Comparison of ENCODE assay signal across 1 cellular context in genomic region chr7:138001529-138002095, GRCh38.
TF ChIP-seq lines count a peak whose summit lies in the region.

A gene with protein sequence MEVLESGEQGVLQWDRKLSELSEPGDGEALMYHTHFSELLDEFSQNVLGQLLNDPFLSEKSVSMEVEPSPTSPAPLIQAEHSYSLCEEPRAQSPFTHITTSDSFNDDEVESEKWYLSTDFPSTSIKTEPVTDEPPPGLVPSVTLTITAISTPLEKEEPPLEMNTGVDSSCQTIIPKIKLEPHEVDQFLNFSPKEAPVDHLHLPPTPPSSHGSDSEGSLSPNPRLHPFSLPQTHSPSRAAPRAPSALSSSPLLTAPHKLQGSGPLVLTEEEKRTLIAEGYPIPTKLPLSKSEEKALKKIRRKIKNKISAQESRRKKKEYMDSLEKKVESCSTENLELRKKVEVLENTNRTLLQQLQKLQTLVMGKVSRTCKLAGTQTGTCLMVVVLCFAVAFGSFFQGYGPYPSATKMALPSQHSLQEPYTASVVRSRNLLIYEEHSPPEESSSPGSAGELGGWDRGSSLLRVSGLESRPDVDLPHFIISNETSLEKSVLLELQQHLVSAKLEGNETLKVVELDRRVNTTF (minus strand): TSS chr7:138002086. CDS start chr7:138001705, 381 bp downstream.

TF ChIP-seq in K562, 482 proteins besides CTCF, POLR2A, EP300 and RAD21 (continued from another document and continues in another):
- TF ChIP-seq, protein P1, sequence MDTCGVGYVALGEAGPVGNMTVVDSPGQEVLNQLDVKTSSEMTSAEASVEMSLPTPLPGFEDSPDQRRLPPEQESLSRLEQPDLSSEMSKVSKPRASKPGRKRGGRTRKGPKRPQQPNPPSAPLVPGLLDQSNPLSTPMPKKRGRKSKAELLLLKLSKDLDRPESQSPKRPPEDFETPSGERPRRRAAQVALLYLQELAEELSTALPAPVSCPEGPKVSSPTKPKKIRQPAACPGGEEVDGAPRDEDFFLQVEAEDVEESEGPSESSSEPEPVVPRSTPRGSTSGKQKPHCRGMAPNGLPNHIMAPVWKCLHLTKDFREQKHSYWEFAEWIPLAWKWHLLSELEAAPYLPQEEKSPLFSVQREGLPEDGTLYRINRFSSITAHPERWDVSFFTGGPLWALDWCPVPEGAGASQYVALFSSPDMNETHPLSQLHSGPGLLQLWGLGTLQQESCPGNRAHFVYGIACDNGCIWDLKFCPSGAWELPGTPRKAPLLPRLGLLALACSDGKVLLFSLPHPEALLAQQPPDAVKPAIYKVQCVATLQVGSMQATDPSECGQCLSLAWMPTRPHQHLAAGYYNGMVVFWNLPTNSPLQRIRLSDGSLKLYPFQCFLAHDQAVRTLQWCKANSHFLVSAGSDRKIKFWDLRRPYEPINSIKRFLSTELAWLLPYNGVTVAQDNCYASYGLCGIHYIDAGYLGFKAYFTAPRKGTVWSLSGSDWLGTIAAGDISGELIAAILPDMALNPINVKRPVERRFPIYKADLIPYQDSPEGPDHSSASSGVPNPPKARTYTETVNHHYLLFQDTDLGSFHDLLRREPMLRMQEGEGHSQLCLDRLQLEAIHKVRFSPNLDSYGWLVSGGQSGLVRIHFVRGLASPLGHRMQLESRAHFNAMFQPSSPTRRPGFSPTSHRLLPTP (IDR thresholded peaks at IDR 0.05; ENCODE audit: borderline replicate concordance, extremely low read depth, insufficient read length): no peak
- peak; percentile 6 to 79; a peak in 3 of 4 replicates for TF ChIP-seq MNT (conservative IDR thresholded peaks at IDR 0.05)
- TF ChIP-seq ZBTB33 (CRISPR knock-in tag; IDR thresholded peaks at IDR 0.05): peak; percentile 22; the same call in 1 of the 2 replicates
- TF ChIP-seq KDM4B (IDR thresholded peaks at IDR 0.05; ENCODE audit: borderline replicate concordance in 2 of 2, low read depth in 1 of 2): 0 out of 4 replicates have a peak, but pooled peaks of 1 of the 2 experiments have one; percentile 48
- no peak for TF ChIP-seq TRIM25 (IDR thresholded peaks at IDR 0.05; ENCODE audit: borderline replicate concordance)
- 0 out of 2 replicates have a peak, but pooled peaks have one; percentile 65 for TF ChIP-seq E2F3 (CRISPR knock-in tag; IDR thresholded peaks at IDR 0.05)
- TF ChIP-seq ZNF583 (CRISPR knock-in tag; IDR thresholded peaks at IDR 0.05): peak; percentile 72; the same call in 1 of the 2 replicates
- peak; percentile 60 for TF ChIP-seq TBP (optimal IDR thresholded peaks at IDR 0.05; ENCODE audit: low read depth, low read length)
- TF ChIP-seq MXI1 (IDR thresholded peaks at IDR 0.05; ENCODE audit: low read depth, low read length): peak; percentile 50; the same call in 1 of the 2 replicates
- TF ChIP-seq FOXO4 (CRISPR knock-in tag; IDR thresholded peaks at IDR 0.05): no peak
- TF ChIP-seq HMGN3 (IDR thresholded peaks at IDR 0.05; ENCODE audit: borderline replicate concordance, extremely low read depth, insufficient read length, low read depth, low read length): peak; percentile 65
- TF ChIP-seq ZBTB9 (CRISPR knock-in tag; IDR thresholded peaks at IDR 0.05): 0 out of 2 replicates have a peak, but pooled peaks have one; percentile 69
- TF ChIP-seq POLR3A (IDR thresholded peaks at IDR 0.05; ENCODE audit: borderline replicate concordance, extremely low read depth, insufficient read depth, insufficient read length): no peak
- no peak; the same call in 1 of the 2 replicates for TF ChIP-seq DNMT1 (IDR thresholded peaks at IDR 0.05)
- TF ChIP-seq RNF2 (IDR thresholded peaks at IDR 0.05): peak; percentile 26; the same call in 1 of the 2 replicates
- TF ChIP-seq NR1H2 (CRISPR knock-in tag; IDR thresholded peaks at IDR 0.05): peak; percentile 61; the same call in 1 of the 2 replicates
- peak; percentile 32; the same call in 1 of the 2 replicates for TF ChIP-seq CEBPG (CRISPR knock-in tag; IDR thresholded peaks at IDR 0.05)
- no peak for TF ChIP-seq CEBPG (tag; conservative IDR thresholded peaks at IDR 0.05 in 1 of 2, IDR thresholded peaks at IDR 0.05 in 1 of 2)
- TF ChIP-seq, protein P2, sequence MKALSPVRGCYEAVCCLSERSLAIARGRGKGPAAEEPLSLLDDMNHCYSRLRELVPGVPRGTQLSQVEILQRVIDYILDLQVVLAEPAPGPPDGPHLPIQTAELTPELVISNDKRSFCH (CRISPR knock-in tag; IDR thresholded peaks at IDR 0.05): no peak
- TF ChIP-seq, protein P2 (tag; IDR thresholded peaks at IDR 0.05): peak; percentile 82
- 0 out of 2 replicates have a peak, but pooled peaks have one; percentile 24 for TF ChIP-seq MTF1 (CRISPR knock-in tag; IDR thresholded peaks at IDR 0.05; ENCODE audit: borderline replicate concordance)
- TF ChIP-seq, protein P3, sequence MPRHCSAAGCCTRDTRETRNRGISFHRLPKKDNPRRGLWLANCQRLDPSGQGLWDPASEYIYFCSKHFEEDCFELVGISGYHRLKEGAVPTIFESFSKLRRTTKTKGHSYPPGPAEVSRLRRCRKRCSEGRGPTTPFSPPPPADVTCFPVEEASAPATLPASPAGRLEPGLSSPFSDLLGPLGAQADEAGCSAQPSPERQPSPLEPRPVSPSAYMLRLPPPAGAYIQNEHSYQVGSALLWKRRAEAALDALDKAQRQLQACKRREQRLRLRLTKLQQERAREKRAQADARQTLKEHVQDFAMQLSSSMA (CRISPR knock-in tag; IDR thresholded peaks at IDR 0.05): no peak
- TF ChIP-seq SMARCA5 (IDR thresholded peaks at IDR 0.05): peak; percentile 49; the same call in 1 of the 2 replicates
- TF ChIP-seq FOXK1 (CRISPR knock-in tag; IDR thresholded peaks at IDR 0.05; ENCODE audit: borderline replicate concordance): peak; percentile 91; the same call in 1 of the 2 replicates
- TF ChIP-seq CTBP1 (IDR thresholded peaks at IDR 0.05; ENCODE audit: borderline replicate concordance): peak; percentile 83
- 0 out of 4 replicates have a peak, but pooled peaks of 1 of the 2 experiments have one; percentile 4 for TF ChIP-seq KDM1A (IDR thresholded peaks at IDR 0.05)
- peak; percentile 75 for TF ChIP-seq E2F1 (CRISPR knock-in tag; IDR thresholded peaks at IDR 0.05)
- 0 out of 2 replicates have a peak, but pooled peaks have one; percentile 59 for TF ChIP-seq CBFB (CRISPR knock-in tag; IDR thresholded peaks at IDR 0.05)
- no peak for TF ChIP-seq MEF2A (IDR thresholded peaks at IDR 0.05; ENCODE audit: control insufficient read depth, low read depth, low read length)
- TF ChIP-seq HCFC1 (IDR thresholded peaks at IDR 0.05; ENCODE audit: low read depth, low read length): 0 out of 2 replicates have a peak, but pooled peaks have one; percentile 5
- TF ChIP-seq HDAC1 (IDR thresholded peaks at IDR 0.05): peak in 1 of 2 experiments; percentile 96; a peak in 2 of 4 replicates
- TF ChIP-seq KDM2B (CRISPR knock-in tag; IDR thresholded peaks at IDR 0.05): peak; percentile 81
- no peak for TF ChIP-seq ETV6 (IDR thresholded peaks at IDR 0.05; ENCODE audit: borderline replicate concordance in 1 of 2, low read depth in 2 of 2, low read length in 1 of 2)
- TF ChIP-seq ETV6 (CRISPR knock-in tag; IDR thresholded peaks at IDR 0.05; ENCODE audit: borderline replicate concordance): peak; percentile 58; the same call in 1 of the 2 replicates
- TF ChIP-seq YY1 (IDR thresholded peaks at IDR 0.05; ENCODE audit: borderline replicate concordance in 1 of 3, control insufficient read depth in 1 of 3, extremely low read depth in 1 of 3, insufficient read depth in 3 of 3, insufficient read length in 1 of 3, insufficient replicate concordance in 2 of 3, low read depth in 1 of 3, low read length in 2 of 3): peak in 2 of 3 experiments; percentile 57 to 74
- peak; percentile 80; the same call in 1 of the 2 replicates for TF ChIP-seq ZNF224 (CRISPR knock-in tag; IDR thresholded peaks at IDR 0.05)
- TF ChIP-seq CHD1 (IDR thresholded peaks at IDR 0.05; ENCODE audit: low read length): peak; percentile 92
- TF ChIP-seq, protein P4, sequence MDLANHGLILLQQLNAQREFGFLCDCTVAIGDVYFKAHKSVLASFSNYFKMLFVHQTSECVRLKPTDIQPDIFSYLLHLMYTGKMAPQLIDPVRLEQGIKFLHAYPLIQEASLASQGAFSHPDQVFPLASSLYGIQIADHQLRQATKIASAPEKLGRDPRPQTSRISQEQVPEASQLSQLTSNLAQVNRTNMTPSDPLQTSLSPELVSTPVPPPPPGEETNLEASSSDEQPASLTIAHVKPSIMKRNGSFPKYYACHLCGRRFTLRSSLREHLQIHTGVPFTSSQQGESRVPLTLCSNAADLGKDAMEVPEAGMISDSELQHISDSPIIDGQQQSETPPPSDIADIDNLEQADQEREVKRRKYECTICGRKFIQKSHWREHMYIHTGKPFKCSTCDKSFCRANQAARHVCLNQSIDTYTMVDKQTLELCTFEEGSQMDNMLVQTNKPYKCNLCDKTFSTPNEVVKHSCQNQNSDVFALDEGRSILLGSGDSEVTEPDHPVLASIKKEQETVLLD (IDR thresholded peaks at IDR 0.05): peak; percentile 12; the same call in 1 of the 2 replicates
- TF ChIP-seq DEAF1 (CRISPR knock-in tag; IDR thresholded peaks at IDR 0.05): no peak
